Comparison of ENCODE assay signal across 19 cellular contexts in the genomic region with DNA sequence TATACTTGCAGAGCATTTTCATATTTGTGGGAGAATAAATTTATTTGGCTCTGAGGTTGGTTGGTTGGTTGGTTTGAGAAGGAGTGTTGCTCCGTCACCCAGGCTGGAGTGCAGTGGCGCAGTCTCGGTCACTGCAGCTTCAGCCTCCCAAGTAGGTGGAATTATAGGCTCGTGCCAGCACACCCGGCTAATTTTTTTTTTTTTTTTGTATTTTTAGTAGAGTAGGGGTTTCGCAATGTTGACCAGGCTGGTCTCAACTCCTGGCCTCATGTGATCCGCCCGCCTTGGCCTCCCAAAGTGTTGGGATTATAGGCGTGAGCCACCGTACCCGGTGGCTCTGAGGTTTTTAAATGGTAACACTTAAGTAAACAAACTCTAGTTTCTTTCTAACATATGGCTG.
"Had no signal": no experiment of that assay in that cellular context is flagged by ENCODE, and none has a peak within 500 bp of the region (broad histone marks: within the 10 kb centered on the region; RNA-seq: fewer than 3 reads in every experiment).

No MANE protein-coding gene starts in this region.

- H3K27ac Mint-ChIP-seq: immature natural killer cell; memory B cell; mesothelial cell of epicardium; natural killer cell treated with Interleukin-12 subunit alpha and Interleukin-12 subunit beta and Interleukin-15 and Interleukin-18, amount 100 ng/mL, for 72 hours; neural progenitor cell; type B pancreatic cell had no signal

- H3K4me1 ChIP-seq: colonic mucosa, parathyroid adenoma had no signal

- ATAC-seq: foreskin keratinocyte; left cardiac atrium; natural killer cell treated with Interleukin-12 subunit alpha and Interleukin-12 subunit beta and Interleukin-15 and Interleukin-18, amount 100 ng/mL, for 72 hours had no signal

- H3K36me3 ChIP-seq: colonic mucosa, esophagus squamous epithelium, neural progenitor cell, right atrium auricular region, vagina had no signal

- H3K9me3 Mint-ChIP-seq: natural killer cell treated with Interleukin-12 subunit alpha and Interleukin-12 subunit beta and Interleukin-15 and Interleukin-18, amount 100 ng/mL, for 72 hours had no signal

- H3K9me3 ChIP-seq: colonic mucosa, esophagus squamous epithelium, right atrium auricular region, vagina had no signal

- H3K36me3 Mint-ChIP-seq: memory B cell; natural killer cell treated with Interleukin-12 subunit alpha and Interleukin-12 subunit beta and Interleukin-15 and Interleukin-18, amount 100 ng/mL, for 72 hours had no signal

- H2AFZ ChIP-seq: neural progenitor cell, parathyroid adenoma had no signal

- FAIRE-seq: kidney, small intestine had no signal

- H3K27ac ChIP-seq: colonic mucosa, foreskin keratinocyte, neural progenitor cell, parathyroid adenoma, right atrium auricular region, vagina had no signal

- H3K4me1 Mint-ChIP-seq: immature natural killer cell, memory B cell had no signal

- H3K4me3 ChIP-seq: colonic mucosa, esophagus squamous epithelium, neural progenitor cell, right atrium auricular region, vagina had no signal

- H3K4me3 Mint-ChIP-seq: immature natural killer cell; memory B cell; mesothelial cell of epicardium; natural killer cell treated with Interleukin-12 subunit alpha and Interleukin-12 subunit beta and Interleukin-15 and Interleukin-18, amount 100 ng/mL, for 72 hours; neural progenitor cell; type B pancreatic cell had no signal

- DNase-seq: colonic mucosa; dermis blood vessel endothelial cell; esophagus squamous epithelium; foreskin keratinocyte; immature natural killer cell; kidney; left cardiac atrium; nucleus accumbens; small intestine; stimulated activated CD4-positive, alpha-beta T cell treated with anti-CD3 and anti-CD28 coated beads, Interleukin-12 subunit alpha, Interleukin-12 subunit beta, amount 100 ng/mL, for 4 hours; stimulated activated naive CD4-positive, alpha-beta T cell treated with Interleukin-2 at 50 U/mL for 16 hours had no signal

- H3K9ac ChIP-seq: neural progenitor cell, parathyroid adenoma had no signal

- H3K27me3 ChIP-seq: colonic mucosa, esophagus squamous epithelium, foreskin keratinocyte, neural progenitor cell, right atrium auricular region, vagina had no signal

- H3K27me3 Mint-ChIP-seq: type B pancreatic cell had no signal

- H3K4me2 ChIP-seq: neural progenitor cell had no signal
